Comparison of ENCODE assay signal across 8 cellular contexts in genomic region chr1:222617367-222617951, GRCh38. TPM values are rescaled to one million over a fixed set of nuclear protein-coding genes. Genes with fewer than 3 reads are reported as not detected.
DNase-seq lines count a peak whose midpoint lies in the region; ATAC-seq and TF ChIP-seq lines count a peak whose summit lies in the region.

No MANE protein-coding gene starts in this region.

- DNase-seq in NCI-H2171 treated with DMSO at 0.1 percent for 48 hours (lab: John Stamatoyannopoulos, UW) (peak; percentile 97), breast epithelium (ENCODE audit: low spot score in 2 of 2) (peak; percentile 87 to 93), iPS-NIHi11 (ENCODE audit: low spot score) (peak; percentile 93)

- H2AFZ ChIP-seq in ACC112 (ENCODE audit: low read length, unreplicated experiment): peak overlapping the region; percentile 97

- peak; percentile 46 for TF ChIP-seq POLR2A in breast epithelium (IDR thresholded peaks at IDR 0.05)

- H3K27ac ChIP-seq in ACC112 (ENCODE audit: low read depth, low read length) (peak overlapping the region; percentile 56; the same call in 1 of the 2 replicates), VCaP (peak overlapping the region; percentile 58; the same call in 1 of the 2 replicates), breast epithelium (peak overlapping the region; percentile 83 to 85), skin epidermis (peak overlapping the region in 20 of 21 experiments; percentile 4 to 88 (median 62))

- H3K4me1 ChIP-seq in ACC112 (ENCODE audit: control insufficient read depth, insufficient read depth, low read length, unreplicated experiment): peaks cover 6% of the 10 kb centered on the region
- H3K4me1 ChIP-seq in breast epithelium: no peaks in the 10 kb centered on the region

- ATAC-seq in GM18907 (IDR thresholded peaks at IDR 0.05; ENCODE audit: unreplicated experiment): peak; percentile 75
- ATAC-seq in HG03135 (IDR thresholded peaks at IDR 0.05; ENCODE audit: unreplicated experiment): peak; percentile 82

- intact Hi-C loops in breast epithelium (cut with DNase I; ENCODE audit: low total_unique reads): no loop called here

- H3K36me3 ChIP-seq in ACC112 (ENCODE audit: insufficient read depth, low read length): no peaks in the 10 kb centered on the region
- no peaks in the 10 kb centered on the region for H3K36me3 ChIP-seq in breast epithelium

- TF ChIP-seq CTCF in VCaP (conservative IDR thresholded peaks at IDR 0.05) (no peak), breast epithelium (IDR thresholded peaks at IDR 0.05) (no peak)

- H3K4me3 ChIP-seq in ACC112 (ENCODE audit: low read depth, low read length) (peak overlapping the region; percentile 77), breast epithelium (peak overlapping the region; percentile 47 to 99 (median 97)), skin epidermis (peak overlapping the region; percentile 46 to 99 (median 97))

- no peaks in the 10 kb centered on the region for H3K9me3 ChIP-seq in breast epithelium

- H3K27me3 ChIP-seq in ACC112 (ENCODE audit: insufficient read depth, low read length) (0 out of 2 replicates have a peak, but pooled peaks cover 12% of the 10 kb centered on the region), breast epithelium (no peaks in the 10 kb centered on the region)

- H3K79me2 ChIP-seq in ACC112 (ENCODE audit: control insufficient read depth, insufficient read depth, low read length, unreplicated experiment): peaks cover 34% of the 10 kb centered on the region

RNA-seq across cellular contexts. Expression of gene MIA3, which starts 0.4 kb away (rescaled TPM):
- total RNA-seq in breast epithelium: 100 to 1,000 TPM in 1 of 3 donors, 10 to 100 TPM in 2; 54.4 to 101 (median 55.7) TPM

RNA-seq across cellular contexts. Expression of gene TAF1A, which starts 27.7 kb away (rescaled TPM):
- total RNA-seq in breast epithelium: 10 to 100 TPM in 1 of 3 donors, 1 to 10 TPM in 2; 3.2 to 10.7 (median 6.9) TPM

Comparison
In these comparisons a context has a peak if more than half of its experiments do, and no peak if none do; other contexts are left out.
1. Peak in every context shown above with its lines: DNase-seq, ATAC-seq, H3K4me3 ChIP-seq and H3K27ac ChIP-seq.